Comparison of ENCODE assay signal across 8 cellular contexts in the genomic region with DNA sequence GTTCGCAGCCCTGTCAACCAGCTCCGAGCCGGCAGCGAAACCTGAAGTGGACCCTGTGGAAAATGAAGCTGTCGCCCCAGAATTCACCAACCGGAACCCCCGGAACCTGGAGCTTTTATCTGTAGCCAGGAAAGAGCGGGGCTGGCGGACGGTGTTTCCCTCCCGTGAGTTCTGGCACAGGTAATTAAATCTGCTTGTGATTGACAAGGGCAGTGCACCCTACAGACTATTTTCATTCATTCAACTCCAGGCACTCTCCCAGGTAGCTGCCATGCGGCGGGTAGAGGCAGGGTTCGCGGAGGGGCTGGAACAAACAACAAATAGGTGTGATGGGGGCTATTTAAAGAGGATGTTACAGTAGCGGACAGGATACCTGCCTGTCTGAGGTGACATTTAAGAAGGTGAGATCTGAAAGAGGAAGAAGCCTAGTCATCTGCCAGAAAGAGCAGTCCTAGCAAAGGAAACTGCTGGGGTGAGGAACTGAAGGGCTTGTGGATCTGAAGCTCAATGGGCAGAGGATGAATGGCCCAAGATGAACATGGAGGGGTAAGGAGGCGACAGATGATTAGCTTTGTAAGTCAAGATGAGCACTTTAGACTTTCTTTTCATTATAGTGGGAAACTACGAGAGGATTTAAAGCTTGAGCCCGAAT.
DNase-seq lines count a peak whose midpoint lies in the region.

No MANE protein-coding gene starts in this region.

- H3K9me3 ChIP-seq in NT2/D1 (ENCODE audit: insufficient read depth, low read length) (no peaks in the 10 kb centered on the region), muscle layer of colon (ENCODE audit: low read length) (no peaks in the 10 kb centered on the region)

- H3K4me3 ChIP-seq in NT2/D1 (ENCODE audit: insufficient read length, low read depth) (peak overlapping the region; percentile 94), muscle layer of colon (ENCODE audit: low read depth in 1 of 2, low read length in 2 of 2) (peak overlapping the region; percentile 29 to 100)

- peak overlapping the region; percentile 100 for H3K27ac ChIP-seq in cingulate gyrus (ENCODE audit: low read depth, low read length)
- peak overlapping the region; percentile 70 for H3K27ac ChIP-seq in muscle layer of colon (ENCODE audit: low read depth, low read length)

- peak; percentile 27 for DNase-seq in NCI-H1105 treated with DMSO at 0.1 percent for 48 hours (lab: John Stamatoyannopoulos, UW)
- no peak for DNase-seq in NCI-H1105 (lab: John Stamatoyannopoulos, UW)
- no peak for DNase-seq in NT2/D1 (ENCODE audit: low read depth, low spot score)
- no peak for DNase-seq in HCEC 1CT
- DNase-seq in amniotic stem cell (lab: John Stamatoyannopoulos, UW) = no peak
- no peak for DNase-seq in GM03348 (ENCODE audit: low spot score)

- no peaks in the 10 kb centered on the region for H3K4me1 ChIP-seq in NT2/D1 (ENCODE audit: insufficient read depth, insufficient read length)
- peaks cover 39% of the 10 kb centered on the region for H3K4me1 ChIP-seq in muscle layer of colon (ENCODE audit: insufficient read depth, low read length)

- H3K27me3 ChIP-seq in NT2/D1 (ENCODE audit: insufficient read depth, insufficient read length) (no peaks in the 10 kb centered on the region), muscle layer of colon (ENCODE audit: control insufficient read depth in 1 of 2, insufficient read depth in 2 of 2, low read length in 2 of 2) (no peaks in the 10 kb centered on the region)

- H3K9ac ChIP-seq in NT2/D1 (ENCODE audit: insufficient read length, low read depth) (peak overlapping the region; percentile 99), muscle layer of colon (ENCODE audit: low read length) (peak overlapping the region; percentile 83)

- H3K36me3 ChIP-seq in NT2/D1 (ENCODE audit: insufficient read depth, insufficient read length, low read length) = peaks cover 65% of the 10 kb centered on the region
- peaks cover 10% of the 10 kb centered on the region for H3K36me3 ChIP-seq in muscle layer of colon (ENCODE audit: insufficient read depth, low read length)
